In genomic region chr14:21059842-21060589, GRCh38 we compare ENCODE assay signal across 37 cellular contexts. TPM values are rescaled to one million over a fixed set of nuclear protein-coding genes. Genes with fewer than 3 reads are reported as not detected.
DNase-seq lines count a peak whose midpoint lies in the region; ATAC-seq and TF ChIP-seq lines count a peak whose summit lies in the region.
"Had no signal": no experiment of that assay in that cellular context is flagged by ENCODE, and none has a peak within 500 bp of the region (broad histone marks: within the 10 kb centered on the region; RNA-seq: fewer than 3 reads in every experiment).

No MANE protein-coding gene starts in this region.

- no peaks in the 10 kb centered on the region for H3K9me3 ChIP-seq in HEK293 (ENCODE audit: control insufficient read depth, insufficient read depth, low read depth, low read length)
- H3K9me3 ChIP-seq in right lobe of liver, result no peaks in the 10 kb centered on the region
- no peaks in the 10 kb centered on the region for H3K9me3 ChIP-seq in transverse colon
- no peaks in the 10 kb centered on the region for H3K9me3 ChIP-seq in adrenal gland (replicated peaks in 1 of 3)
- H3K9me3 ChIP-seq: ascending aorta had no signal

- TF ChIP-seq CTCF in HEK293 (tag by site-specific recombination; IDR thresholded peaks at IDR 0.05) (no peak), right lobe of liver (IDR thresholded peaks at IDR 0.05) (no peak), transverse colon (IDR thresholded peaks at IDR 0.05) (no peak), adrenal gland (IDR thresholded peaks at IDR 0.05) (no peak)

- H3K36me3 Mint-ChIP-seq in stimulated activated naive B cell treated with anti-CD40 and anti-IgM and Interleukin-4, amounts not matched to agents 10 μg/mL and 1 μg/mL and 100 μg/mL, for 72 hours, result no peaks in the 10 kb centered on the region
- H3K36me3 Mint-ChIP-seq: activated naive CD8-positive, alpha-beta T cell treated with anti-CD3 and anti-CD28 coated beads for 36 hours; CD4-positive, alpha-beta memory T cell; stimulated activated memory B cell treated with anti-CD40 and anti-IgM and Interleukin-4, amounts not matched to agents 10 μg/mL and 1 μg/mL and 100 μg/mL, for 72 hours had no signal

- no peaks in the 10 kb centered on the region for H3K4me1 Mint-ChIP-seq in stimulated activated naive B cell treated with anti-CD40 and anti-IgM and Interleukin-4, amounts not matched to agents 10 μg/mL and 1 μg/mL and 100 μg/mL, for 72 hours
- H3K4me1 Mint-ChIP-seq: activated naive CD8-positive, alpha-beta T cell treated with anti-CD3 and anti-CD28 coated beads for 36 hours; CD4-positive, alpha-beta memory T cell; stimulated activated memory B cell treated with anti-CD40 and anti-IgM and Interleukin-4, amounts not matched to agents 10 μg/mL and 1 μg/mL and 100 μg/mL, for 72 hours had no signal

- no peak for TF ChIP-seq EP300 in transverse colon (IDR thresholded peaks at IDR 0.05; ENCODE audit: low read depth)

- H3K4me3 Mint-ChIP-seq in stimulated activated naive B cell treated with anti-CD40 and anti-IgM and Interleukin-4, amounts not matched to agents 10 μg/mL and 1 μg/mL and 100 μg/mL, for 72 hours, result no peak overlapping the region
- H3K4me3 Mint-ChIP-seq: activated CD8-positive, alpha-beta T cell treated with anti-CD3 and anti-CD28 coated beads, Interleukin-2, amount 10 ng/mL, durations not matched to agents 7 days and 5 days; activated naive CD8-positive, alpha-beta T cell treated with anti-CD3 and anti-CD28 coated beads for 36 hours; CD4-positive, alpha-beta memory T cell; H9; stimulated activated memory B cell treated with anti-CD40 and anti-IgM and Interleukin-4, amounts not matched to agents 10 μg/mL and 1 μg/mL and 100 μg/mL, for 72 hours had no signal

- in situ Hi-C loops in transverse colon (cut with MboI; ENCODE audit: low pct_ligation_motif_present in 1 of 4, low pct_unique_long_range_greater_than_20kb in 1 of 4, low sequenced_read_pairs in 3 of 4), result no loop called here

- peak; percentile 59 for DNase-seq in epidermal melanocyte (ENCODE audit: insufficient read length, low spot score)
- no peak for DNase-seq in right lobe of liver
- DNase-seq in transverse colon, result no peak
- no peak for DNase-seq in adrenal gland
- no peak for DNase-seq in middle frontal gyrus (ENCODE audit: extremely low spot score, low spot score)
- no peak for DNase-seq in stimulated activated naive B cell treated with anti-CD40 and anti-IgM and Interleukin-4, amounts not matched to agents 10 μg/mL and 1 μg/mL and 100 μg/mL, for 72 hours
- DNase-seq: activated CD8-positive, alpha-beta T cell treated with anti-CD3 and anti-CD28 coated beads, Interleukin-2, amount 10 ng/mL, durations not matched to agents 7 days and 5 days; activated effector memory CD4-positive, alpha-beta T cell treated with Interleukin-2 at 50 U/mL for 16 hours; activated naive CD8-positive, alpha-beta T cell treated with anti-CD3 and anti-CD28 coated beads for 36 hours; AML-193; CD4-positive, alpha-beta memory T cell; central memory CD4-positive, alpha-beta T cell; dermis blood vessel endothelial cell; DMS 273 treated with DMSO at 0.1 percent for 48 hours; H9; KG1; left ventricle myocardium superior; midbrain; MM.1S; NCI-H1417 treated with DMSO at 0.1 percent for 48 hours; NCI-H2081 treated with DMSO at 0.1 percent for 48 hours; NCI-H446 treated with DMSO at 0.1 percent for 48 hours; NCI-H82; RPMI8226; stimulated activated CD4-positive, alpha-beta T cell treated with anti-CD3 and anti-CD28 coated beads, Interleukin-4, amount 100 ng/mL, for 4 hours had no signal

- ATAC-seq in right lobe of liver, result no peak
- no peak for ATAC-seq in HG02885 (IDR thresholded peaks at IDR 0.05; ENCODE audit: poor library complexity, unreplicated experiment)
- ATAC-seq in stimulated activated naive B cell treated with anti-CD40 and anti-IgM and Interleukin-4, amounts not matched to agents 10 μg/mL and 1 μg/mL and 100 μg/mL, for 72 hours (replicated peaks), result no peak
- ATAC-seq: activated CD8-positive, alpha-beta T cell treated with anti-CD3 and anti-CD28 coated beads, Interleukin-2, amount 10 ng/mL, durations not matched to agents 7 days and 5 days; left ventricle myocardium superior; right cardiac atrium; stimulated activated memory B cell treated with anti-CD40 and anti-IgM and Interleukin-4, amounts not matched to agents 10 μg/mL and 1 μg/mL and 100 μg/mL, for 72 hours had no signal

- H3K27me3 ChIP-seq in right lobe of liver (no peaks in the 10 kb centered on the region), transverse colon (no peaks in the 10 kb centered on the region), adrenal gland (no peaks in the 10 kb centered on the region)
- H3K27me3 ChIP-seq: ascending aorta had no signal

- WGBS in right lobe of liver (ENCODE audit: insufficient coverage, low coverage, low lambda C conversion rate, missing lambda C conversion rate), result 65% methylated on average over 6 of the region's 8 CpGs
- 32 to 36% methylated on average over 8 of the region's 8 CpGs for WGBS in transverse colon (ENCODE audit: low coverage in 1 of 2), 2 donors
- 73 to 84% (median 80%) methylated on average over 8 of the region's 8 CpGs for WGBS in adrenal gland, 4 donors

- no peak overlapping the region for H3K4me3 ChIP-seq in HEK293 (ENCODE audit: low read depth, low read length)
- peak overlapping the region in 2 of 3 donors; percentile 27 to 45 for H3K4me3 ChIP-seq in right lobe of liver
- H3K4me3 ChIP-seq in transverse colon, result peak overlapping the region in 1 of 4 donors; percentile 8
- no peak overlapping the region for H3K4me3 ChIP-seq in adrenal gland
- H3K4me3 ChIP-seq: ascending aorta, SK-N-MC had no signal

- H3K36me3 ChIP-seq in HEK293 (ENCODE audit: control insufficient read depth in 2 of 2, insufficient read depth in 1 of 2, low read length in 2 of 2) (no peaks in the 10 kb centered on the region), right lobe of liver (no peaks in the 10 kb centered on the region), transverse colon (no peaks in the 10 kb centered on the region), adrenal gland (replicated peaks in 1 of 2) (no peaks in the 10 kb centered on the region)
- H3K36me3 ChIP-seq: ascending aorta had no signal

- H3K27me3 Mint-ChIP-seq in stimulated activated naive B cell treated with anti-CD40 and anti-IgM and Interleukin-4, amounts not matched to agents 10 μg/mL and 1 μg/mL and 100 μg/mL, for 72 hours, result peaks cover 21 to 34% of the 10 kb centered on the region in 2 donors

- H3K27ac ChIP-seq in HEK293 (ENCODE audit: extremely low read depth, low read depth, low read length) (no peak overlapping the region), right lobe of liver (peak overlapping the region in 2 of 3 donors; percentile 54 to 73), transverse colon (peak overlapping the region; percentile 75 to 83 (median 80)), adrenal gland (no peak overlapping the region)
- H3K27ac ChIP-seq: ascending aorta, parathyroid adenoma, SK-N-MC had no signal

- no peaks in the 10 kb centered on the region for H3K9me3 Mint-ChIP-seq in stimulated activated naive B cell treated with anti-CD40 and anti-IgM and Interleukin-4, amounts not matched to agents 10 μg/mL and 1 μg/mL and 100 μg/mL, for 72 hours
- H3K9me3 Mint-ChIP-seq: activated naive CD8-positive, alpha-beta T cell treated with anti-CD3 and anti-CD28 coated beads for 36 hours; CD4-positive, alpha-beta memory T cell; H9; stimulated activated memory B cell treated with anti-CD40 and anti-IgM and Interleukin-4, amounts not matched to agents 10 μg/mL and 1 μg/mL and 100 μg/mL, for 72 hours had no signal

- H3K27ac Mint-ChIP-seq in stimulated activated naive B cell treated with anti-CD40 and anti-IgM and Interleukin-4, amounts not matched to agents 10 μg/mL and 1 μg/mL and 100 μg/mL, for 72 hours, result no peak overlapping the region
- H3K27ac Mint-ChIP-seq: activated CD8-positive, alpha-beta T cell treated with anti-CD3 and anti-CD28 coated beads, Interleukin-2, amount 10 ng/mL, durations not matched to agents 7 days and 5 days; activated naive CD8-positive, alpha-beta T cell treated with anti-CD3 and anti-CD28 coated beads for 36 hours; CD4-positive, alpha-beta memory T cell; H9; stimulated activated memory B cell treated with anti-CD40 and anti-IgM and Interleukin-4, amounts not matched to agents 10 μg/mL and 1 μg/mL and 100 μg/mL, for 72 hours had no signal

- intact Hi-C loops in right lobe of liver (cut with DNase I) (loop anchor here in 1 of 2 donors (5.0 kb wide), 1 partner anchor 42 kb away; the partner anchor contains the start of gene TMEM253), transverse colon (cut with DNase I; ENCODE audit: low total_unique reads) (no loop called here), adrenal gland (cut with DNase I) (no loop called here)

- no peaks in the 10 kb centered on the region; the same call in 1 of the 2 replicates for H3K4me1 ChIP-seq in HEK293 (ENCODE audit: control insufficient read depth, insufficient read depth, low read length)
- H3K4me1 ChIP-seq in right lobe of liver, result peaks cover 0 to 55% (median 14%) of the 10 kb centered on the region in 4 donors
- peaks cover 0 to 46% (median 22%) of the 10 kb centered on the region in 4 donors for H3K4me1 ChIP-seq in transverse colon
- peaks cover 7 to 9% of the 10 kb centered on the region in 2 donors for H3K4me1 ChIP-seq in adrenal gland (replicated peaks in 1 of 2)
- H3K4me1 ChIP-seq: ascending aorta, parathyroid adenoma had no signal

- CTCF ChIA-PET in HEK293 (lab: Yijun Ruan, JAX), result interaction anchor here (1.0 to 4.3 kb wide), 3 partner anchors 20 to 89 kb away, joined by 6 to 25 read pairs (median 6); no protein-coding TSS in a partner anchor

- no peak for TF ChIP-seq POLR2A in right lobe of liver (IDR thresholded peaks at IDR 0.05)
- peak; percentile 36 for TF ChIP-seq POLR2A in transverse colon (IDR thresholded peaks at IDR 0.05)
- no peak for TF ChIP-seq POLR2A in adrenal gland (IDR thresholded peaks at IDR 0.05)

- POLR2A ChIA-PET in HEK293 (lab: Yijun Ruan, JAX), result no interaction called here

RNA-seq across cellular contexts. Expression of gene RNASE8, which starts 2.4 kb away (rescaled TPM):
- total RNA-seq in right lobe of liver (not detected), transverse colon (not detected), adrenal gland (not detected)
- polyA plus RNA-seq in adrenal gland, result not detected
- total RNA-seq: activated CD8-positive, alpha-beta T cell treated with anti-CD3 and anti-CD28 coated beads, Interleukin-2, amount 10 ng/mL, durations not matched to agents 7 days and 5 days; activated naive CD8-positive, alpha-beta T cell treated with anti-CD3 and anti-CD28 coated beads for 36 hours; ascending aorta; CD4-positive, alpha-beta memory T cell; dermis blood vessel endothelial cell; G401; H9; HT-29; left ventricle myocardium superior; right cardiac atrium; T-helper 2 cell treated with Interferon-gamma antibody and Interleukin-4, amounts not matched to agents 100 ng/mL and 5 ng/mL, for 36 hours; temporal lobe had no signal
- polyA plus RNA-seq: CD4-positive, alpha-beta memory T cell; neural cell; right cardiac atrium had no signal

RNA-seq across cellular contexts. Expression of gene ARHGEF40, which starts 10.1 kb away (rescaled TPM):
- 10 to 100 TPM; 17.1 to 35.8 (median 25.1) TPM for total RNA-seq in right lobe of liver
- total RNA-seq in transverse colon, result 100 to 1,000 TPM in 1 of 4 donors, 10 to 100 TPM in 3; 55.6 to 138 (median 62.2) TPM
- total RNA-seq in adrenal gland, result 100 to 1,000 TPM; 108 to 258 (median 151) TPM
- polyA plus RNA-seq in adrenal gland, result 100 to 1,000 TPM; 126 to 148 (median 137) TPM
- total RNA-seq: T-helper 2 cell treated with Interferon-gamma antibody and Interleukin-4, amounts not matched to agents 100 ng/mL and 5 ng/mL, for 36 hours had no signal

RNA-seq across cellular contexts. Expression of gene RNASE7, which starts 17.9 kb away (rescaled TPM):
- total RNA-seq in right lobe of liver (under 1 TPM in 3 of 6 experiments, not detected in 3; 0.18 to 0.31 (median 0.22) TPM), transverse colon (under 1 TPM in 1 of 4 donors, not detected in 3; 0.48 TPM), adrenal gland (under 1 TPM in 1 of 8 donors, not detected in 7; 0.34 TPM)
- under 1 TPM in 1 of 3 donors, not detected in 2; 0.20 TPM for polyA plus RNA-seq in adrenal gland
- total RNA-seq: activated CD8-positive, alpha-beta T cell treated with anti-CD3 and anti-CD28 coated beads, Interleukin-2, amount 10 ng/mL, durations not matched to agents 7 days and 5 days; activated naive CD8-positive, alpha-beta T cell treated with anti-CD3 and anti-CD28 coated beads for 36 hours; ascending aorta; CD4-positive, alpha-beta memory T cell; dermis blood vessel endothelial cell; G401; H9; HT-29; left ventricle myocardium superior; right cardiac atrium; T-helper 2 cell treated with Interferon-gamma antibody and Interleukin-4, amounts not matched to agents 100 ng/mL and 5 ng/mL, for 36 hours; temporal lobe had no signal
- polyA plus RNA-seq: CD4-positive, alpha-beta memory T cell; neural cell; right cardiac atrium had no signal

RNA-seq across cellular contexts. Expression of gene RNASE13, which starts 25.4 kb away (rescaled TPM):
- total RNA-seq in right lobe of liver (not detected), transverse colon (not detected), adrenal gland (under 1 TPM in 1 of 8 donors, not detected in 7; 0.27 TPM)
- under 1 TPM in 1 of 3 donors, not detected in 2; 0.03 TPM for polyA plus RNA-seq in adrenal gland
- total RNA-seq: activated CD8-positive, alpha-beta T cell treated with anti-CD3 and anti-CD28 coated beads, Interleukin-2, amount 10 ng/mL, durations not matched to agents 7 days and 5 days; activated naive CD8-positive, alpha-beta T cell treated with anti-CD3 and anti-CD28 coated beads for 36 hours; ascending aorta; CD4-positive, alpha-beta memory T cell; dermis blood vessel endothelial cell; G401; H9; HT-29; left ventricle myocardium superior; right cardiac atrium; T-helper 2 cell treated with Interferon-gamma antibody and Interleukin-4, amounts not matched to agents 100 ng/mL and 5 ng/mL, for 36 hours; temporal lobe had no signal
- polyA plus RNA-seq: CD4-positive, alpha-beta memory T cell; neural cell; right cardiac atrium had no signal

RNA-seq across cellular contexts. Expression of gene TPPP2, which starts 30.0 kb away (rescaled TPM):
- 1 to 10 TPM in 3 of 6 experiments, under 1 TPM in 3; 0.24 to 3.4 (median 1.6) TPM for total RNA-seq in right lobe of liver
- total RNA-seq in transverse colon, result not detected
- total RNA-seq in adrenal gland, result 1 to 10 TPM in 2 of 8 donors, under 1 TPM in 1, not detected in 5; 0.31 to 1.1 (median 1.0) TPM
- polyA plus RNA-seq in adrenal gland, result under 1 TPM in 2 of 3 donors, not detected in 1; 0.44 to 0.80 TPM
- total RNA-seq: activated CD8-positive, alpha-beta T cell treated with anti-CD3 and anti-CD28 coated beads, Interleukin-2, amount 10 ng/mL, durations not matched to agents 7 days and 5 days; activated naive CD8-positive, alpha-beta T cell treated with anti-CD3 and anti-CD28 coated beads for 36 hours; ascending aorta; CD4-positive, alpha-beta memory T cell; dermis blood vessel endothelial cell; G401; H9; HT-29; T-helper 2 cell treated with Interferon-gamma antibody and Interleukin-4, amounts not matched to agents 100 ng/mL and 5 ng/mL, for 36 hours; temporal lobe had no signal
- polyA plus RNA-seq: CD4-positive, alpha-beta memory T cell; neural cell had no signal

Comparison
In these comparisons a context has a peak if more than half of its experiments do, and no peak if none do; other contexts are left out.
1. H3K27ac ChIP-seq: peak in right lobe of liver (2 of 3) and transverse colon (4 of 4); none in HEK293 (single experiment) and adrenal gland (0 of 5).
2. H3K4me3 ChIP-seq: peak in right lobe of liver (2 of 3); none in HEK293 (single experiment) and adrenal gland (0 of 4).